In the genomic region with DNA sequence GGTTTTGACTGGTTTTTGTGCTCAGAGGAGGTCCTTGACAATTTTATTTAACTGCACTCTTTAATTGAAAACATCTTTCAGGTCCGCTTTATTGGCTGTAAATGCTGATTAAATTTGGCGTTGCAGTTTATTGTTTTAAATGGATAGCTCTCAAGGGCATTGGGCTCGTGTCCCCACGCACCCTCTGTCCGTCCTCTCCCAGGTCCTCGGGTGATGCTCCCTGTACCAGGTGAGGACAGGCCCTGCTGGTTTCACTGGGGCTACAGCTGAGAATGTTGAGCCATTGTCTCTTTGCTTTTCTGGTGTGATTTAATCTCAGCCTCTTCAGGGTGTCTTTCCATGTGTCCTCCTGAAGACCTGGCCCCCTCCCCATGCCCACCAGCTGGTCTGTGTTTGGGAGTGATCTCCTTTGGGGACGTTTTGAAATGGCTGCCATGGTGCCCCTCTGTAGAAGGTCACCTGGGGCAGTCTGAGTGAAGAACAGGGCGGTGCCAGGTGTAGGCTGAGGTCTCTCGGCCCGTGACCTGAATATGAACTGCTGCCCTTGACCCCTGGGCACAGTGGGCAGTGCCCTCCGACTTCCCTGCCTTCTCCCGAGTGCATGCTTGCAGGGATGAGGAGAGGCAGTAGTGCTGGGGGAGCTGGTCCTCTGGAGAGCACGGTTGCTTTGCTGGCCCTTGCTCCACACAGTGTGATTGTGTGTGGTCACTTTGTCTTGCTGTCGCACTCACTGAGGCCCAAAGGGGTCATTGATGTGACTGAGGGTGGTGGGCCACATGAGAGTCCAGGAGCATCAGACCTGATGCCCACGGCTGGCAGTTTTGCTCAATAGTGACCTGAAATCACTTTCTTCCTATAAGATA, we compare ENCODE assay signal across 1 cellular context.
TF ChIP-seq lines count a peak whose summit lies in the region.

No MANE protein-coding gene starts in this region.

TF ChIP-seq in HepG2, 621 proteins besides CTCF, POLR2A, EP300 and RAD21 (continued from another document):
- TF ChIP-seq HNF4A (CRISPR knock-in tag; IDR thresholded peaks at IDR 0.05) (peak; percentile 30; the same call in 1 of the 2 replicates), SNAI1 (CRISPR knock-in tag; IDR thresholded peaks at IDR 0.05; ENCODE audit: borderline replicate concordance) (0 out of 2 replicates have a peak, but pooled peaks have one; percentile 19), ERF (CRISPR knock-in tag; IDR thresholded peaks at IDR 0.05) (0 out of 2 replicates have a peak, but pooled peaks have one; percentile 6)
- TF ChIP-seq, protein P1, sequence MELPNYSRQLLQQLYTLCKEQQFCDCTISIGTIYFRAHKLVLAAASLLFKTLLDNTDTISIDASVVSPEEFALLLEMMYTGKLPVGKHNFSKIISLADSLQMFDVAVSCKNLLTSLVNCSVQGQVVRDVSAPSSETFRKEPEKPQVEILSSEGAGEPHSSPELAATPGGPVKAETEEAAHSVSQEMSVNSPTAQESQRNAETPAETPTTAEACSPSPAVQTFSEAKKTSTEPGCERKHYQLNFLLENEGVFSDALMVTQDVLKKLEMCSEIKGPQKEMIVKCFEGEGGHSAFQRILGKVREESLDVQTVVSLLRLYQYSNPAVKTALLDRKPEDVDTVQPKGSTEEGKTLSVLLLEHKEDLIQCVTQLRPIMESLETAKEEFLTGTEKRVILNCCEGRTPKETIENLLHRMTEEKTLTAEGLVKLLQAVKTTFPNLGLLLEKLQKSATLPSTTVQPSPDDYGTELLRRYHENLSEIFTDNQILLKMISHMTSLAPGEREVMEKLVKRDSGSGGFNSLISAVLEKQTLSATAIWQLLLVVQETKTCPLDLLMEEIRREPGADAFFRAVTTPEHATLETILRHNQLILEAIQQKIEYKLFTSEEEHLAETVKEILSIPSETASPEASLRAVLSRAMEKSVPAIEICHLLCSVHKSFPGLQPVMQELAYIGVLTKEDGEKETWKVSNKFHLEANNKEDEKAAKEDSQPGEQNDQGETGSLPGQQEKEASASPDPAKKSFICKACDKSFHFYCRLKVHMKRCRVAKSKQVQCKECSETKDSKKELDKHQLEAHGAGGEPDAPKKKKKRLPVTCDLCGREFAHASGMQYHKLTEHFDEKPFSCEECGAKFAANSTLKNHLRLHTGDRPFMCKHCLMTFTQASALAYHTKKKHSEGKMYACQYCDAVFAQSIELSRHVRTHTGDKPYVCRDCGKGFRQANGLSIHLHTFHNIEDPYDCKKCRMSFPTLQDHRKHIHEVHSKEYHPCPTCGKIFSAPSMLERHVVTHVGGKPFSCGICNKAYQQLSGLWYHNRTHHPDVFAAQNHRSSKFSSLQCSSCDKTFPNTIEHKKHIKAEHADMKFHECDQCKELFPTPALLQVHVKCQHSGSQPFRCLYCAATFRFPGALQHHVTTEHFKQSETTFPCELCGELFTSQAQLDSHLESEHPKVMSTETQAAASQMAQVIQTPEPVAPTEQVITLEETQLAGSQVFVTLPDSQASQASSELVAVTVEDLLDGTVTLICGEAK (IDR thresholded peaks at IDR 0.05) = no peak
- TF ChIP-seq, protein P1 (CRISPR knock-in tag; IDR thresholded peaks at IDR 0.05) = 0 out of 2 replicates have a peak, but pooled peaks have one; percentile 40
